Comparison of ENCODE assay signal across 12 cellular contexts in genomic region chr1:21587602-21587953, GRCh38.
A peak's percentile ranks its signal among the peaks of the same experiment; 100 is the strongest.
DNase-seq lines count a peak whose midpoint lies in the region; ATAC-seq and TF ChIP-seq lines count a peak whose summit lies in the region.
"Had no signal": no experiment of that assay in that cellular context is flagged by ENCODE, and none has a peak within 500 bp of the region (broad histone marks: within the 10 kb centered on the region; RNA-seq: fewer than 3 reads in every experiment).

No MANE protein-coding gene starts in this region.

- POLR2A ChIA-PET in HCT116 (lab: Charles Lee) (no interaction called here), RWPE1 (lab: Yijun Ruan, JAX; ENCODE audit: low non-redundant PET) (no interaction called here)

- H2AFZ ChIP-seq in HCT116 (ENCODE audit: low read depth, low read length, poor library complexity, severe bottlenecking) (no peak overlapping the region), neuronal stem cell (ENCODE audit: low read length) (no peak overlapping the region)

- no peak overlapping the region for H3K4ac ChIP-seq in neuronal stem cell (ENCODE audit: low read length)

- ATAC-seq in HCT116 (no peak; the same call in 1 of the 2 replicates), GM21619 (IDR thresholded peaks at IDR 0.05; ENCODE audit: unreplicated experiment) (no peak), GM21515 (IDR thresholded peaks at IDR 0.05; ENCODE audit: unreplicated experiment) (no peak)

- H2BK12ac ChIP-seq in neuronal stem cell (ENCODE audit: low read length), result no peak overlapping the region

- CTCF ChIA-PET in HCT116 (lab: Charles Lee), result interaction anchor here (1.4 kb wide), 1 partner anchor 219 kb away, joined by 4 read pairs; no protein-coding TSS in a partner anchor
- CTCF ChIA-PET in RWPE1 (lab: Yijun Ruan, JAX), result interaction anchor here (0.6 to 0.8 kb wide), 2 partner anchors 18 to 49 kb away, joined by 3 to 4 read pairs; no protein-coding TSS in a partner anchor

- no peaks in the 10 kb centered on the region for H3K9me3 ChIP-seq in HCT116 (ENCODE audit: control insufficient read depth in 1 of 2, insufficient read depth in 1 of 2, low read depth in 1 of 2, low read length in 2 of 2)
- H3K9me3 ChIP-seq in neuronal stem cell (replicated peaks in 1 of 2; ENCODE audit: control insufficient read depth in 2 of 2, insufficient read depth in 1 of 2, low read depth in 1 of 2, low read length in 2 of 2), result no peaks in the 10 kb centered on the region
- no peaks in the 10 kb centered on the region for H3K9me3 ChIP-seq in testis
- H3K9me3 ChIP-seq: BLaER1 treated with 17β-estradiol and CSF1 and Interleukin-3, amounts not matched to agents 10 nM and 100 nM had no signal

- peak overlapping the region; percentile 17 for H3K23ac ChIP-seq in neuronal stem cell (ENCODE audit: low read depth, low read length, poor library complexity)

- no peaks in the 10 kb centered on the region for H3K9me2 ChIP-seq in HCT116 (ENCODE audit: insufficient read depth)

- H3K36me3 ChIP-seq in HCT116 (ENCODE audit: control insufficient read depth in 1 of 2, insufficient read depth in 2 of 2, low read length in 2 of 2) (no peaks in the 10 kb centered on the region), neuronal stem cell (replicated peaks in 1 of 2; ENCODE audit: control insufficient read depth in 2 of 2, insufficient read depth in 2 of 2, low read length in 2 of 2) (no peaks in the 10 kb centered on the region), testis (ENCODE audit: low read depth, missing control alignments) (no peaks in the 10 kb centered on the region)
- H3K36me3 ChIP-seq: BLaER1 treated with 17β-estradiol and CSF1 and Interleukin-3, amounts not matched to agents 10 nM and 100 nM had no signal

- H3K27me3 ChIP-seq in HCT116 (ENCODE audit: insufficient read depth, low read length) (no peaks in the 10 kb centered on the region), neuronal stem cell (ENCODE audit: control insufficient read depth in 3 of 3, insufficient read depth in 3 of 3, low read depth in 1 of 3, low read length in 3 of 3) (peaks cover 0 to 70% (median 5%) of the 10 kb centered on the region in 3 experiments), testis (no peaks in the 10 kb centered on the region)

- DNase-seq in DMS 273 (lab: John Stamatoyannopoulos, UW; ENCODE audit: unreplicated experiment) (peak; percentile 67), DMS 273 treated with DMSO at 0.1 percent for 48 hours (lab: John Stamatoyannopoulos, UW) (no peak), HCT116 (ENCODE audit: low read depth, low spot score) (no peak), RWPE1 (ENCODE audit: low spot score) (no peak), neuronal stem cell (ENCODE audit: low spot score) (no peak), testis (no peak)
- DNase-seq: NCI-H1436 treated with DMSO at 0.1 percent for 48 hours, NCI-H510A treated with DMSO at 0.1 percent for 48 hours had no signal

- H3K9ac ChIP-seq in HCT116 (ENCODE audit: low read length), result peak overlapping the region; percentile 40; the same call in 1 of the 2 replicates
- no peak overlapping the region for H3K9ac ChIP-seq in neuronal stem cell (ENCODE audit: low read depth, low read length, poor library complexity)
- H3K9ac ChIP-seq: BLaER1 treated with 17β-estradiol and CSF1 and Interleukin-3, amounts not matched to agents 10 nM and 100 nM had no signal

- H3K4me2 ChIP-seq in HCT116 (ENCODE audit: low read length) (peak overlapping the region; percentile 69), neuronal stem cell (ENCODE audit: insufficient read depth, low read length, poor library complexity, severe bottlenecking) (no peak overlapping the region)

- no peaks in the 10 kb centered on the region for H4K20me1 ChIP-seq in HCT116 (ENCODE audit: insufficient read depth)

- H2BK5ac ChIP-seq in neuronal stem cell (ENCODE audit: low read length), result no peak overlapping the region

- no peak for TF ChIP-seq RAD21 in HCT116 (IDR thresholded peaks at IDR 0.05; ENCODE audit: low read depth)

- H2BK120ac ChIP-seq in neuronal stem cell (ENCODE audit: low read depth, low read length), result no peak overlapping the region

- RAD21 ChIA-PET in HCT116 (lab: Charles Lee; ENCODE audit: low non-redundant PET in 1 of 2, low total read pairs in 2 of 2, uncharacterized antibody in 2 of 2, unreplicated experiment in 2 of 2), result no interaction called here

- peaks cover 20 to 40% of the 10 kb centered on the region in 2 experiments for H3K4me1 ChIP-seq in HCT116 (ENCODE audit: control insufficient read depth in 1 of 2, insufficient read depth in 2 of 2, low read length in 2 of 2)
- peaks cover 4 to 31% of the 10 kb centered on the region in 2 donors for H3K4me1 ChIP-seq in neuronal stem cell (ENCODE audit: control insufficient read depth in 2 of 2, insufficient read depth in 1 of 2, low read depth in 1 of 2, low read length in 2 of 2)
- peaks cover 5% of the 10 kb centered on the region for H3K4me1 ChIP-seq in testis

- no peak overlapping the region for H3K14ac ChIP-seq in neuronal stem cell (ENCODE audit: low read length)

- peak overlapping the region; percentile 49 for H3K18ac ChIP-seq in neuronal stem cell (ENCODE audit: low read length)

- H4K91ac ChIP-seq in neuronal stem cell (ENCODE audit: low read depth, low read length, poor library complexity), result no peak overlapping the region

- TF ChIP-seq POLR2A in HCT116 (IDR thresholded peaks at IDR 0.05; ENCODE audit: borderline replicate concordance, extremely low read depth, insufficient read depth, insufficient read length) (no peak), testis (IDR thresholded peaks at IDR 0.05) (no peak)

- H3K4me3 ChIP-seq in HCT116 (replicated peaks in 1 of 2; ENCODE audit: low read depth in 1 of 2, low read length in 2 of 2) (peak overlapping the region in 1 of 2 experiments; percentile 22; a peak in 1 of 4 replicates), neuronal stem cell (ENCODE audit: low read length in 2 of 2) (no peak overlapping the region), testis (no peak overlapping the region)
- H3K4me3 ChIP-seq: BLaER1 treated with 17β-estradiol and CSF1 and Interleukin-3, amounts not matched to agents 10 nM and 100 nM had no signal

- BruUV-seq in HCT116 (replicated peaks; lab: Mats Ljungman, UMichigan), result no TSS peak

- H4K8ac ChIP-seq in neuronal stem cell (ENCODE audit: low read depth, low read length), result no peak overlapping the region

- H2BK15ac ChIP-seq in neuronal stem cell (ENCODE audit: low read length), result no peak overlapping the region

- no peak overlapping the region; the same call in 1 of the 2 replicates for H3K27ac ChIP-seq in HCT116 (ENCODE audit: low read depth, low read length)
- H3K27ac ChIP-seq in RWPE1, result peak overlapping the region; percentile 33; the same call in 1 of the 2 replicates
- H3K27ac ChIP-seq in neuronal stem cell (replicated peaks; ENCODE audit: low read length), result no peak overlapping the region
- no peak overlapping the region for H3K27ac ChIP-seq in testis
- H3K27ac ChIP-seq: 22Rv1 had no signal

- no peak for TF ChIP-seq CTCF in HCT116 (IDR thresholded peaks at IDR 0.05 in 2 of 3, conservative IDR thresholded peaks at IDR 0.05 in 1 of 3; ENCODE audit: borderline replicate concordance in 1 of 3, insufficient read depth in 1 of 3, low read depth in 2 of 3, low read length in 2 of 3)
- TF ChIP-seq CTCF in RWPE1 (conservative IDR thresholded peaks at IDR 0.05; ENCODE audit: low read depth), result no peak
- TF ChIP-seq CTCF in testis (IDR thresholded peaks at IDR 0.05), result no peak

- intact Hi-C loops in HCT116 (cut with micrococcal nuclease) (no loop called here), testis (cut with DNase I; ENCODE audit: low total_unique reads) (no loop called here)

- no peaks in the 10 kb centered on the region for H3K79me2 ChIP-seq in HCT116 (ENCODE audit: insufficient read depth, low read length)

- peak overlapping the region; percentile 80 for H2AK5ac ChIP-seq in neuronal stem cell (ENCODE audit: low read depth, low read length)

- H3K79me1 ChIP-seq in neuronal stem cell (ENCODE audit: low read depth, low read length), result no peaks in the 10 kb centered on the region

- WGBS in neuronal stem cell (ENCODE audit: extremely low coverage in 2 of 2, insufficient read length in 2 of 2, insufficient replicate concordance in 1 of 2), 2 donors, result no CpG with 5 or more reads among the region's 5 CpGs
- 100% methylated on average over 1 to 5 of the region's 5 CpGs for WGBS in testis, 2 donors

TF ChIP-seq in HCT116, 20 proteins besides CTCF, POLR2A, EP300 and RAD21:
- no peak for TF ChIP-seq CBX3 (IDR thresholded peaks at IDR 0.05; ENCODE audit: low read depth)
- no peak for TF ChIP-seq JUND (IDR thresholded peaks at IDR 0.05)
- TF ChIP-seq, protein P1, sequence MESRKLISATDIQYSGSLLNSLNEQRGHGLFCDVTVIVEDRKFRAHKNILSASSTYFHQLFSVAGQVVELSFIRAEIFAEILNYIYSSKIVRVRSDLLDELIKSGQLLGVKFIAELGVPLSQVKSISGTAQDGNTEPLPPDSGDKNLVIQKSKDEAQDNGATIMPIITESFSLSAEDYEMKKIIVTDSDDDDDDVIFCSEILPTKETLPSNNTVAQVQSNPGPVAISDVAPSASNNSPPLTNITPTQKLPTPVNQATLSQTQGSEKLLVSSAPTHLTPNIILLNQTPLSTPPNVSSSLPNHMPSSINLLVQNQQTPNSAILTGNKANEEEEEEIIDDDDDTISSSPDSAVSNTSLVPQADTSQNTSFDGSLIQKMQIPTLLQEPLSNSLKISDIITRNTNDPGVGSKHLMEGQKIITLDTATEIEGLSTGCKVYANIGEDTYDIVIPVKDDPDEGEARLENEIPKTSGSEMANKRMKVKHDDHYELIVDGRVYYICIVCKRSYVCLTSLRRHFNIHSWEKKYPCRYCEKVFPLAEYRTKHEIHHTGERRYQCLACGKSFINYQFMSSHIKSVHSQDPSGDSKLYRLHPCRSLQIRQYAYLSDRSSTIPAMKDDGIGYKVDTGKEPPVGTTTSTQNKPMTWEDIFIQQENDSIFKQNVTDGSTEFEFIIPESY (IDR thresholded peaks at IDR 0.05; ENCODE audit: extremely low read depth, insufficient replicate concordance, low read length), result no peak
- no peak for TF ChIP-seq POLR2AphosphoS5 (IDR thresholded peaks at IDR 0.05; ENCODE audit: low read depth, low read length)
- TF ChIP-seq CEBPB (IDR thresholded peaks at IDR 0.05; ENCODE audit: low read depth), result no peak
- TF ChIP-seq EZH2 (IDR thresholded peaks at IDR 0.05), result no peak
